In the genomic region with DNA sequence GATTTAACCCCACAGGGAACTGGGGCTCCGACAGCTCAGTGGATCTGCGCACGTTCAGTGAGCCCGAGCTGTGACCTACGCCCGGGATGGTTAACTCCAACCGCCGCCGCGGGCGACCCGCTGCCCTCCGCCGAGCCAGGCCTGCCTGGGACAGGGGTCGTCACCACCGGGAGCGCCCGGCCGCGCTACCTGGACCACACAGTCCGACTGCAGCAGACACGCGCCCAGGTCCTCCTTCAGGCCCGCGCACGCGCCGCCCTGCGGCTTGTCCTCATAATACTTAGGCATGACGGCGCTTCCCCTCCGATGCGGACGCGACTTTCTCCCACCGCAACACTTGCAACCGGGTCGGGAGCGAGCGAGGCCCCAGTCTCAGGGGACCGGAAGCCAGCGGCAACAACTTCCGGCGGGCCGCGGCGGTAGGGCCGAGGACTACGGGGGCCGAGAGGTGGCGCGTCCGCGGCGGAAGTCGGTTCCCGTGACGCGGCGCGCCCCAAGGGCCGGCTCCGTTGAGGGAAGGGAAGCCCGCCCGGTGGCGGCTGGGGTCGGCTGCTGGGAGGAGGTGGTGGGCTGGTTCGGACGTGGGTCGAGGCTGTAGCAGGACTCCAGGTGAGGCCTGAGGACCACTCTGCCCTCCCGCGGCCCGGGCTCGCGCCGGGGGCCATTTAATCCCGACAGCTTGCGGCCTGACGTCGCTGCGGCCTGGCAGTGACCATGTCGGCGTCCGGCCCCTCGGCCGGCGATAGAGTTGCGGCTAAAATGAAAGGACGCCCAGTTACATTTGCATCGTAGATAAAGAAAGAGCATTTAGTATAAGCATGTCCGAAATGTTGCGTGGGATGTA, we compare ENCODE assay signal across 8 cellular contexts.
DNase-seq lines count a peak whose midpoint lies in the region; ATAC-seq and TF ChIP-seq lines count a peak whose summit lies in the region.

A gene with protein sequence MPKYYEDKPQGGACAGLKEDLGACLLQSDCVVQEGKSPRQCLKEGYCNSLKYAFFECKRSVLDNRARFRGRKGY (minus strand): TSS at position 395 of the 844 bp plus-strand sequence. CDS start 107 bp downstream, at position 288.
A gene with protein sequence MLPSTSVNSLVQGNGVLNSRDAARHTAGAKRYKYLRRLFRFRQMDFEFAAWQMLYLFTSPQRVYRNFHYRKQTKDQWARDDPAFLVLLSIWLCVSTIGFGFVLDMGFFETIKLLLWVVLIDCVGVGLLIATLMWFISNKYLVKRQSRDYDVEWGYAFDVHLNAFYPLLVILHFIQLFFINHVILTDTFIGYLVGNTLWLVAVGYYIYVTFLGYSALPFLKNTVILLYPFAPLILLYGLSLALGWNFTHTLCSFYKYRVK (plus strand): TSS at position 472 of the 844 bp plus-strand sequence. CDS start 1,171 bp downstream, outside the sequence.

- DNase-seq in AG09309 (ENCODE audit: low read depth) (peak; percentile 48), NCI-H345 treated with DMSO at 0.1 percent for 48 hours (lab: John Stamatoyannopoulos, UW; ENCODE audit: unreplicated experiment) (peak; percentile 66), caudate nucleus (lab: John Stamatoyannopoulos, UW) (peak in 59 of 61 donors; percentile 27 to 90 (median 78)), iris pigment epithelial cell (ENCODE audit: low read depth) (peak; percentile 92)
- peak; percentile 76 to 90 (median 86) for DNase-seq in activated CD4-positive, CD25-positive, alpha-beta regulatory T cell (lab: John Stamatoyannopoulos, UW)
- DNase-seq in stimulated activated CD4-positive, alpha-beta T cell treated with anti-CD3 and anti-CD28 coated beads, Interleukin-12 subunit alpha, Interleukin-12 subunit beta, amount 100 ng/mL, for 24 hours (ENCODE audit: low read depth in 2 of 2), result peak; percentile 85

- ATAC-seq in GM19025 (IDR thresholded peaks at IDR 0.05; ENCODE audit: low read depth, unreplicated experiment), result peak; percentile 85
- peak; percentile 93 for ATAC-seq in HG03280 (IDR thresholded peaks at IDR 0.05; ENCODE audit: unreplicated experiment)

- H3K4me3 ChIP-seq in AG09309 (ENCODE audit: control insufficient read depth, low read depth, low read length), result peak within 1 kb of the TSS; percentile 96

- peak; percentile 0 for TF ChIP-seq CTCF in AG09309 (IDR thresholded peaks at IDR 0.05; ENCODE audit: control insufficient read depth, insufficient read depth, low read depth, low read length, missing control alignments)

- peak within 1 kb of the TSS; percentile 89 for H3K27ac ChIP-seq in caudate nucleus (ENCODE audit: low read depth, low read length)

Comparison
In these comparisons a context has a peak if more than half of its experiments do, and no peak if none do; other contexts are left out.
1. Peak in every context shown above with its lines: DNase-seq, ATAC-seq, H3K4me3 ChIP-seq and H3K27ac ChIP-seq.